19 cellular contexts compared by ENCODE assay signal in the genomic region with DNA sequence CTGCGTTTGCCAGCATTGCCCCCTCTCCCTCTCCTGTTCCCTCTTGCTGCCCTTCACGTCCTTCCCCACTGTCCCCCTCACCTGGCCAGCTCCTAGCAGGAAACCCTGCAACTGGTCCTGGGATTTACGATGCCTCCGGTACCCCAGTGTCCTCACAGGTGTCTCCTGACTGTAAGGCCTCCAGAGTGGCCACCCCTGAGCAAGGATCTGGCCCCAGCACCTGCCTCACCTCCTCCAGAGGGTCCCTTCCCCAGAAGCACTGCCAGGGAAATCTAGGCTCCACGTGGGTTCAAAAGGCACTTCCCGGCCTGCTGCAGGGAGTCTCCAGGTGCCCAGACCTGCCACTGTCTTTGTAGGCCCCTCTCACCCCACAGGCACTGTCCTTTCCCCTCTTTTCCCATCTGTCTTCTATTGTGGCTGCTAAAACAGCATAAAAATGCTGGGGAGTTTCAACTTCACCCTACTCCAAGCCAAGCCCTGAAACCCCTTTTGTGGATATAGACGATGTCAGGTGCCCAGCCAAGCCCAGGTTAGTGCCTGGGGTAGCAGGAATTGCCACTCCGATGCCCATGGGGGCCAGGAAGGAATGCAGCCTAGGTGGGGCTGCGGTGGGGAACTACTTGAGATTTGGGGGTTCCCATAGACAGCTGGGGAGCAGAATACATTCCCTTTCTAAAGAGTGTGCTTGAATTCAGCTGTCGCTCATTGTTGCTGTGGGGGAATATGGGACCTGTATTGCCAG.
"Had no signal": no experiment of that assay in that cellular context is flagged by ENCODE, and none has a peak within 500 bp of the region (broad histone marks: within the 10 kb centered on the region; RNA-seq: fewer than 3 reads in every experiment).

No MANE protein-coding gene starts in this region.

- H3K27me3 Mint-ChIP-seq: stimulated activated naive CD8-positive, alpha-beta T cell treated with anti-CD3 and anti-CD28 coated beads, Interleukin-15, amount 100 ng/mL, for 72 hours had no signal

- H3K36me3 ChIP-seq: thoracic aorta, upper lobe of right lung had no signal

- H3K4me1 Mint-ChIP-seq: activated CD4-positive, alpha-beta memory T cell treated with anti-CD3 and anti-CD28 coated beads, Interleukin-2, amount 10 ng/mL, durations not matched to agents 7 days and 5 days; activated CD8-positive, alpha-beta memory T cell treated with anti-CD3 and anti-CD28 coated beads, Interleukin-2, amount 10 ng/mL, durations not matched to agents 7 days and 5 days; stimulated activated naive CD8-positive, alpha-beta T cell treated with anti-CD3 and anti-CD28 coated beads, Interleukin-15, amount 100 ng/mL, for 72 hours had no signal

- H3K4me3 Mint-ChIP-seq: activated B cell treated with CpG ODN at 0.5 μM for 24 hours; activated CD4-positive, alpha-beta memory T cell treated with anti-CD3 and anti-CD28 coated beads, Interleukin-2, amount 10 ng/mL, durations not matched to agents 7 days and 5 days; activated CD8-positive, alpha-beta memory T cell treated with anti-CD3 and anti-CD28 coated beads, Interleukin-2, amount 10 ng/mL, durations not matched to agents 7 days and 5 days; brain; stimulated activated naive CD8-positive, alpha-beta T cell treated with anti-CD3 and anti-CD28 coated beads, Interleukin-15, amount 100 ng/mL, for 72 hours had no signal

- ATAC-seq: activated CD8-positive, alpha-beta memory T cell treated with anti-CD3 and anti-CD28 coated beads, Interleukin-2, amount 10 ng/mL, durations not matched to agents 7 days and 5 days; mucosa of descending colon; psoas muscle; stimulated activated naive CD8-positive, alpha-beta T cell treated with anti-CD3 and anti-CD28 coated beads, Interleukin-15, amount 100 ng/mL, for 72 hours had no signal

- H3K4me1 ChIP-seq: upper lobe of right lung had no signal

- H3K27ac ChIP-seq: psoas muscle, thoracic aorta, upper lobe of right lung had no signal

- H3K9me3 Mint-ChIP-seq: activated CD4-positive, alpha-beta memory T cell treated with anti-CD3 and anti-CD28 coated beads, Interleukin-2, amount 10 ng/mL, durations not matched to agents 7 days and 5 days; neural crest cell had no signal

- H3K4me3 ChIP-seq: mucosa of descending colon, psoas muscle, thoracic aorta, upper lobe of right lung had no signal

- H3K36me3 Mint-ChIP-seq: activated CD8-positive, alpha-beta memory T cell treated with anti-CD3 and anti-CD28 coated beads, Interleukin-2, amount 10 ng/mL, durations not matched to agents 7 days and 5 days had no signal

- H3K9me3 ChIP-seq: mucosa of descending colon, psoas muscle, thoracic aorta, upper lobe of right lung had no signal

- H3K27ac Mint-ChIP-seq: activated B cell treated with CpG ODN at 0.5 μM for 24 hours; activated CD4-positive, alpha-beta memory T cell treated with anti-CD3 and anti-CD28 coated beads, Interleukin-2, amount 10 ng/mL, durations not matched to agents 7 days and 5 days; activated CD8-positive, alpha-beta memory T cell treated with anti-CD3 and anti-CD28 coated beads, Interleukin-2, amount 10 ng/mL, durations not matched to agents 7 days and 5 days; stimulated activated naive CD8-positive, alpha-beta T cell treated with anti-CD3 and anti-CD28 coated beads, Interleukin-15, amount 100 ng/mL, for 72 hours had no signal

- DNase-seq: activated B cell treated with CpG ODN at 0.5 μM for 24 hours; activated CD4-positive, alpha-beta memory T cell treated with anti-CD3 and anti-CD28 coated beads, Interleukin-2, amount 10 ng/mL, durations not matched to agents 7 days and 5 days; activated CD4-positive, alpha-beta T cell treated with anti-CD3 and anti-CD28 coated beads for 48 hours; activated CD8-positive, alpha-beta memory T cell treated with anti-CD3 and anti-CD28 coated beads, Interleukin-2, amount 10 ng/mL, durations not matched to agents 7 days and 5 days; activated naive CD4-positive, alpha-beta T cell treated with Interleukin-2 at 50 U/mL for 16 hours; central memory CD4-positive, alpha-beta T cell; cortex of kidney; effector CD4-positive, alpha-beta T cell; kidney glomerular epithelial cell; naive B cell; psoas muscle; small intestine; stimulated activated CD4-positive, alpha-beta T cell treated with anti-CD3 and anti-CD28 coated beads, Interleukin-4, amount 100 ng/mL, for 1 hour; stimulated activated naive CD8-positive, alpha-beta T cell treated with anti-CD3 and anti-CD28 coated beads, Interleukin-15, amount 100 ng/mL, for 72 hours; upper lobe of right lung had no signal
